1 cellular context compared by ENCODE assay signal in genomic region chr15:64844576-64845140, GRCh38.
TF ChIP-seq lines count a peak whose summit lies in the region.

No MANE protein-coding gene starts in this region.

TF ChIP-seq in HepG2, 621 proteins besides CTCF, POLR2A, EP300 and RAD21:
- no peak for TF ChIP-seq ZNF530 (CRISPR knock-in tag; IDR thresholded peaks at IDR 0.05; ENCODE audit: low read depth)
- TF ChIP-seq, protein P1, sequence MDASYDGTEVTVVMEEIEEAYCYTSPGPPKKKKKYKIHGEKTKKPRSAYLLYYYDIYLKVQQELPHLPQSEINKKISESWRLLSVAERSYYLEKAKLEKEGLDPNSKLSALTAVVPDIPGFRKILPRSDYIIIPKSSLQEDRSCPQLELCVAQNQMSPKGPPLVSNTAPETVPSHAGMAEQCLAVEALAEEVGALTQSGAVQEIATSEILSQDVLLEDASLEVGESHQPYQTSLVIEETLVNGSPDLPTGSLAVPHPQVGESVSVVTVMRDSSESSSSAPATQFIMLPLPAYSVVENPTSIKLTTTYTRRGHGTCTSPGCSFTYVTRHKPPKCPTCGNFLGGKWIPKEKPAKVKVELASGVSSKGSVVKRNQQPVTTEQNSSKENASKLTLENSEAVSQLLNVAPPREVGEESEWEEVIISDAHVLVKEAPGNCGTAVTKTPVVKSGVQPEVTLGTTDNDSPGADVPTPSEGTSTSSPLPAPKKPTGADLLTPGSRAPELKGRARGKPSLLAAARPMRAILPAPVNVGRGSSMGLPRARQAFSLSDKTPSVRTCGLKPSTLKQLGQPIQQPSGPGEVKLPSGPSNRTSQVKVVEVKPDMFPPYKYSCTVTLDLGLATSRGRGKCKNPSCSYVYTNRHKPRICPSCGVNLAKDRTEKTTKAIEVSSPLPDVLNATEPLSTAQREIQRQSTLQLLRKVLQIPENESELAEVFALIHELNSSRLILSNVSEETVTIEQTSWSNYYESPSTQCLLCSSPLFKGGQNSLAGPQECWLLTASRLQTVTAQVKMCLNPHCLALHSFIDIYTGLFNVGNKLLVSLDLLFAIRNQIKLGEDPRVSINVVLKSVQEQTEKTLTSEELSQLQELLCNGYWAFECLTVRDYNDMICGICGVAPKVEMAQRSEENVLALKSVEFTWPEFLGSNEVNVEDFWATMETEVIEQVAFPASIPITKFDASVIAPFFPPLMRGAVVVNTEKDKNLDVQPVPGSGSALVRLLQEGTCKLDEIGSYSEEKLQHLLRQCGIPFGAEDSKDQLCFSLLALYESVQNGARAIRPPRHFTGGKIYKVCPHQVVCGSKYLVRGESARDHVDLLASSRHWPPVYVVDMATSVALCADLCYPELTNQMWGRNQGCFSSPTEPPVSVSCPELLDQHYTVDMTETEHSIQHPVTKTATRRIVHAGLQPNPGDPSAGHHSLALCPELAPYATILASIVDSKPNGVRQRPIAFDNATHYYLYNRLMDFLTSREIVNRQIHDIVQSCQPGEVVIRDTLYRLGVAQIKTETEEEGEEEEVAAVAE (CRISPR knock-in tag; IDR thresholded peaks at IDR 0.05; ENCODE audit: borderline replicate concordance): no peak
TF ChIP-seq in HepG2: peak in this region for 0.
